Comparison of ENCODE assay signal across 24 cellular contexts in the genomic region with DNA sequence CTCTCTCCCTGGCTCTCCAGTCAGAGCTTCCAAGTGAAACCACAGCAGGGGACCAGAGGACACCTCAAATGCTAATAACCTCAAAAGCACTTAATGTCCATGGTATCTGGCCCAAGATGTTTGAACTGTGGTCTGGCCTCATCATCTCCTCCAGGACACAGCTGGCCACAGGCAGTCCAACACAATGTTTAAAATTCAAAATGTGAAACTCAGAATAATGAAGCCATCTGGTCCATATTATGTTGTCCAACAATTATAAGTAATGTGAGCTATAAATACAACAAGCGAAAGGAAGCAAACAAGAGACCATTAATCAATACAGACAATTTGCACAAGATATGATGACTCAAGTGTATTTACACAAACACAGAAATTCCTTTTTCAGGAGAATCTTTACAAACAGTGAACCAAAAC.
DNase-seq lines count a peak whose midpoint lies in the region; ATAC-seq and TF ChIP-seq lines count a peak whose summit lies in the region.
"Had no signal": no experiment of that assay in that cellular context is flagged by ENCODE, and none has a peak within 500 bp of the region (broad histone marks: within the 10 kb centered on the region; RNA-seq: fewer than 3 reads in every experiment).

No MANE protein-coding gene starts in this region.

- DNase-seq in COLO668 (lab: John Stamatoyannopoulos, UW; ENCODE audit: unreplicated experiment) (peak; percentile 12), dermis blood vessel endothelial cell (peak; percentile 0), lung (ENCODE audit: low spot score) (no peak), NCI-H1436 treated with DMSO at 0.1 percent for 48 hours (lab: John Stamatoyannopoulos, UW) (no peak), progenitor cell of endocrine pancreas (ENCODE audit: low spot score, unreplicated experiment) (no peak), C1 segment of cervical spinal cord (lab: John Stamatoyannopoulos, UW) (no peak)
- DNase-seq: activated CD4-positive, alpha-beta T cell treated with anti-CD3 and anti-CD28 coated beads for 36 hours; activated T-cell treated with anti-CD3 and anti-CD28 coated beads, Interleukin-2, amount 50 U/mL, for 24 hours; amniotic stem cell; colonic mucosa; endodermal cell; heart left ventricle; NCI-H1105; NCI-H510A; nucleus accumbens; Peyer's patch; stimulated activated CD4-positive, alpha-beta T cell treated with anti-CD3 and anti-CD28 coated beads, Interleukin-2, amount 100 ng/mL, for 24 hours; upper lobe of left lung had no signal

- H3K9me3 ChIP-seq in lung (ENCODE audit: control insufficient read depth in 2 of 2, insufficient read depth in 1 of 2, low read length in 1 of 2): peaks cover 0 to 2% of the 10 kb centered on the region in 2 donors
- H3K9me3 ChIP-seq: colonic mucosa, heart left ventricle, Peyer's patch, SJSA1, upper lobe of left lung had no signal

- TF ChIP-seq CTCF in KMS-11 (conservative IDR thresholded peaks at IDR 0.05; ENCODE audit: low read depth, low read length) (no peak), lung (IDR thresholded peaks at IDR 0.05; ENCODE audit: control extremely low read depth, extremely low read depth) (no peak), progenitor cell of endocrine pancreas (IDR thresholded peaks at IDR 0.05; ENCODE audit: unreplicated experiment) (no peak)

- H3K4me1 ChIP-seq in KMS-11 (ENCODE audit: low read depth, poor library complexity, severe bottlenecking) (peaks cover 21% of the 10 kb centered on the region), lung (ENCODE audit: control insufficient read depth in 2 of 2, insufficient read depth in 2 of 2, low read length in 2 of 2) (no peaks in the 10 kb centered on the region)
- H3K4me1 ChIP-seq: colonic mucosa, heart left ventricle, Peyer's patch, SJSA1, upper lobe of left lung had no signal

- no peak overlapping the region for H3K4me3 ChIP-seq in KMS-11 (IDR thresholded peaks at IDR 0.05; ENCODE audit: insufficient read depth, low read depth, low read length)
- H3K4me3 ChIP-seq in lung: no peak overlapping the region
- H3K4me3 ChIP-seq: colonic mucosa, GM12878, heart left ventricle, Peyer's patch, SJSA1, smooth muscle cell, upper lobe of left lung had no signal

- H3K9me3 Mint-ChIP-seq in progenitor cell of endocrine pancreas (ENCODE audit: low read depth): peaks cover 4% of the 10 kb centered on the region
- H3K9me3 Mint-ChIP-seq: activated T-cell treated with anti-CD3 and anti-CD28 coated beads, Interleukin-2, amount 50 U/mL, for 24 hours had no signal

- ATAC-seq in lung (ENCODE audit: insufficient read depth, low FRiP score): peak; percentile 11
- ATAC-seq in HG02763 (IDR thresholded peaks at IDR 0.05; ENCODE audit: unreplicated experiment): no peak
- ATAC-seq: activated CD4-positive, alpha-beta T cell treated with anti-CD3 and anti-CD28 coated beads for 36 hours; GM12878; heart left ventricle had no signal

- H4K20me1 ChIP-seq in KMS-11 (ENCODE audit: insufficient read depth): no peaks in the 10 kb centered on the region

- no peaks in the 10 kb centered on the region for H3K36me3 ChIP-seq in KMS-11 (ENCODE audit: insufficient read depth)
- no peaks in the 10 kb centered on the region for H3K36me3 ChIP-seq in lung (ENCODE audit: control insufficient read depth in 2 of 2, insufficient read depth in 2 of 2, low read length in 2 of 2)
- H3K36me3 ChIP-seq: colonic mucosa, heart left ventricle, Peyer's patch, SJSA1, upper lobe of left lung had no signal

- no peaks in the 10 kb centered on the region for H3K79me2 ChIP-seq in KMS-11 (ENCODE audit: insufficient read depth, low read depth)

- no peaks in the 10 kb centered on the region for H3K27me3 Mint-ChIP-seq in progenitor cell of endocrine pancreas
- H3K27me3 Mint-ChIP-seq: activated CD4-positive, alpha-beta T cell treated with anti-CD3 and anti-CD28 coated beads for 36 hours; memory B cell had no signal

- H3K36me3 Mint-ChIP-seq in progenitor cell of endocrine pancreas (ENCODE audit: insufficient read depth): peaks cover 9% of the 10 kb centered on the region
- H3K36me3 Mint-ChIP-seq: memory B cell had no signal

- WGBS in lung, 2 donors: 68 to 100% methylated on average over 1 of the region's 1 CpG

- H3K4me2 ChIP-seq in KMS-11: peak overlapping the region; percentile 44; the same call in 1 of the 2 replicates
- H3K4me2 ChIP-seq: smooth muscle cell had no signal

- H3K4me1 Mint-ChIP-seq in progenitor cell of endocrine pancreas (ENCODE audit: low read depth): peaks cover 8% of the 10 kb centered on the region
- H3K4me1 Mint-ChIP-seq: activated CD4-positive, alpha-beta T cell treated with anti-CD3 and anti-CD28 coated beads for 36 hours; memory B cell had no signal

- H3K27ac ChIP-seq in KMS-11 (no peak overlapping the region), lung (ENCODE audit: low read depth in 1 of 2, low read length in 1 of 2) (no peak overlapping the region)
- H3K27ac ChIP-seq: colonic mucosa, heart left ventricle, Peyer's patch, SJSA1, upper lobe of left lung had no signal

- no peak overlapping the region for H2AFZ ChIP-seq in KMS-11 (ENCODE audit: low read depth)

- H3K27me3 ChIP-seq in KMS-11 (ENCODE audit: insufficient read depth, low read depth) (no peaks in the 10 kb centered on the region), lung (ENCODE audit: control insufficient read depth, insufficient read depth) (no peaks in the 10 kb centered on the region)
- H3K27me3 ChIP-seq: colonic mucosa, Peyer's patch, SJSA1, upper lobe of left lung had no signal

- no peak overlapping the region for H3K4me3 Mint-ChIP-seq in progenitor cell of endocrine pancreas (ENCODE audit: low read depth)
- H3K4me3 Mint-ChIP-seq: activated CD4-positive, alpha-beta T cell treated with anti-CD3 and anti-CD28 coated beads for 36 hours; activated T-cell treated with anti-CD3 and anti-CD28 coated beads, Interleukin-2, amount 50 U/mL, for 24 hours; endodermal cell; memory B cell had no signal

- H3K9ac ChIP-seq in KMS-11: no peak overlapping the region

- no peak overlapping the region for H3K27ac Mint-ChIP-seq in progenitor cell of endocrine pancreas
- H3K27ac Mint-ChIP-seq: activated CD4-positive, alpha-beta T cell treated with anti-CD3 and anti-CD28 coated beads for 36 hours; activated T-cell treated with anti-CD3 and anti-CD28 coated beads, Interleukin-2, amount 50 U/mL, for 24 hours; endodermal cell; memory B cell had no signal

Comparison
In these comparisons a context has a peak if more than half of its experiments do, and no peak if none do; other contexts are left out.
1. DNase-seq: peak in COLO668 (single experiment) and dermis blood vessel endothelial cell (single experiment); none in lung (single experiment), NCI-H1436 treated with DMSO at 0.1 percent for 48 hours (single experiment), progenitor cell of endocrine pancreas (single experiment) and C1 segment of cervical spinal cord (0 of 14).